Comparison of ENCODE assay signal across 12 cellular contexts in genomic region chr9:98132806-98133631, GRCh38. TPM values are rescaled to one million over a fixed set of nuclear protein-coding genes. Genes with fewer than 3 reads are reported as not detected.
DNase-seq lines count a peak whose midpoint lies in the region; ATAC-seq and TF ChIP-seq lines count a peak whose summit lies in the region.
"Had no signal": no experiment of that assay in that cellular context is flagged by ENCODE, and none has a peak within 500 bp of the region (broad histone marks: within the 10 kb centered on the region; RNA-seq: fewer than 3 reads in every experiment).

No MANE protein-coding gene starts in this region.

- no peaks in the 10 kb centered on the region for H3K9me3 Mint-ChIP-seq in activated T-cell treated with anti-CD3 and anti-CD28 coated beads, Interleukin-2, amount 50 U/mL, for 24 hours
- H3K9me3 Mint-ChIP-seq in activated T-cell treated with anti-CD3 and anti-CD28 coated beads, Interleukin-2, amount 50 U/mL, for 72 hours = no peaks in the 10 kb centered on the region
- no peaks in the 10 kb centered on the region for H3K9me3 Mint-ChIP-seq in stimulated activated memory B cell treated with anti-CD40 and anti-IgM and Interleukin-4, amounts not matched to agents 10 μg/mL and 1 μg/mL and 100 μg/mL, for 72 hours

- no peak overlapping the region for H3K27ac Mint-ChIP-seq in activated T-cell treated with anti-CD3 and anti-CD28 coated beads, Interleukin-2, amount 50 U/mL, for 24 hours
- no peak overlapping the region for H3K27ac Mint-ChIP-seq in activated T-cell treated with anti-CD3 and anti-CD28 coated beads, Interleukin-2, amount 50 U/mL, for 72 hours
- H3K27ac Mint-ChIP-seq in stimulated activated memory B cell treated with anti-CD40 and anti-IgM and Interleukin-4, amounts not matched to agents 10 μg/mL and 1 μg/mL and 100 μg/mL, for 72 hours = peak overlapping the region; percentile 10

- no peak for ATAC-seq in activated T-cell treated with anti-CD3 and anti-CD28 coated beads, Interleukin-2, amount 50 U/mL, for 72 hours (replicated peaks in 1 of 2)
- peak; percentile 61 for ATAC-seq in stimulated activated memory B cell treated with anti-CD40 and anti-IgM and Interleukin-4, amounts not matched to agents 10 μg/mL and 1 μg/mL and 100 μg/mL, for 72 hours
- no peak for ATAC-seq in mucosa of descending colon
- ATAC-seq: sciatic nerve had no signal

- H3K4me3 ChIP-seq in WERI-Rb-1 (ENCODE audit: low read depth, low read length) (no peak overlapping the region), mucosa of descending colon (no peak overlapping the region)
- H3K4me3 ChIP-seq: ascending aorta had no signal

- H3K36me3 ChIP-seq in WERI-Rb-1 = peaks cover 84% of the 10 kb centered on the region
- H3K36me3 ChIP-seq in mucosa of descending colon (ENCODE audit: low read depth) = no peaks in the 10 kb centered on the region
- H3K36me3 ChIP-seq: ascending aorta had no signal

- H3K27me3 Mint-ChIP-seq in activated T-cell treated with anti-CD3 and anti-CD28 coated beads, Interleukin-2, amount 50 U/mL, for 24 hours = no peaks in the 10 kb centered on the region
- no peaks in the 10 kb centered on the region for H3K27me3 Mint-ChIP-seq in activated T-cell treated with anti-CD3 and anti-CD28 coated beads, Interleukin-2, amount 50 U/mL, for 72 hours (ENCODE audit: low read depth)
- no peaks in the 10 kb centered on the region for H3K27me3 Mint-ChIP-seq in stimulated activated memory B cell treated with anti-CD40 and anti-IgM and Interleukin-4, amounts not matched to agents 10 μg/mL and 1 μg/mL and 100 μg/mL, for 72 hours

- H3K27ac ChIP-seq in WERI-Rb-1 = no peak overlapping the region
- H3K27ac ChIP-seq: ascending aorta had no signal

- no peaks in the 10 kb centered on the region for H3K27me3 ChIP-seq in WERI-Rb-1 (ENCODE audit: insufficient read depth, low read depth, severe bottlenecking)
- H3K27me3 ChIP-seq: ascending aorta had no signal

- no peaks in the 10 kb centered on the region for H3K4me1 Mint-ChIP-seq in activated T-cell treated with anti-CD3 and anti-CD28 coated beads, Interleukin-2, amount 50 U/mL, for 24 hours (ENCODE audit: low read depth)
- H3K4me1 Mint-ChIP-seq in activated T-cell treated with anti-CD3 and anti-CD28 coated beads, Interleukin-2, amount 50 U/mL, for 72 hours (ENCODE audit: low read depth) = peaks cover 5% of the 10 kb centered on the region
- H3K4me1 Mint-ChIP-seq in stimulated activated memory B cell treated with anti-CD40 and anti-IgM and Interleukin-4, amounts not matched to agents 10 μg/mL and 1 μg/mL and 100 μg/mL, for 72 hours = peaks cover 33% of the 10 kb centered on the region

- DNase-seq in activated T-cell treated with anti-CD3 and anti-CD28 coated beads, Interleukin-2, amount 50 U/mL, for 24 hours = peak; percentile 11
- DNase-seq in activated T-cell treated with anti-CD3 and anti-CD28 coated beads, Interleukin-2, amount 50 U/mL, for 72 hours = no peak
- peak; percentile 80 for DNase-seq in NCI-H2107 treated with DMSO at 0.1 percent for 48 hours (lab: John Stamatoyannopoulos, UW; ENCODE audit: unreplicated experiment)
- peak; percentile 75 for DNase-seq in WERI-Rb-1
- DNase-seq in NOMO-1 (lab: John Stamatoyannopoulos, UW; ENCODE audit: unreplicated experiment in 2 of 2) = no peak
- DNase-seq in activated CD4-positive, alpha-beta T cell treated with anti-CD3 and anti-CD28 coated beads for 1 hour = no peak
- DNase-seq in mucosa of descending colon = no peak
- DNase-seq: GDM1, NCI-H1694 had no signal

- intact Hi-C loops in mucosa of descending colon (cut with DNase I, micrococcal nuclease) = no loop called here

- H3K4me3 Mint-ChIP-seq in activated T-cell treated with anti-CD3 and anti-CD28 coated beads, Interleukin-2, amount 50 U/mL, for 24 hours = no peak overlapping the region
- no peak overlapping the region for H3K4me3 Mint-ChIP-seq in activated T-cell treated with anti-CD3 and anti-CD28 coated beads, Interleukin-2, amount 50 U/mL, for 72 hours
- no peak overlapping the region for H3K4me3 Mint-ChIP-seq in stimulated activated memory B cell treated with anti-CD40 and anti-IgM and Interleukin-4, amounts not matched to agents 10 μg/mL and 1 μg/mL and 100 μg/mL, for 72 hours

- H3K9me3 ChIP-seq in WERI-Rb-1 (ENCODE audit: severe bottlenecking) (no peaks in the 10 kb centered on the region), mucosa of descending colon (no peaks in the 10 kb centered on the region)
- H3K9me3 ChIP-seq: ascending aorta had no signal

- H3K36me3 Mint-ChIP-seq in activated T-cell treated with anti-CD3 and anti-CD28 coated beads, Interleukin-2, amount 50 U/mL, for 24 hours (ENCODE audit: low read depth) = peaks cover 26% of the 10 kb centered on the region
- H3K36me3 Mint-ChIP-seq in activated T-cell treated with anti-CD3 and anti-CD28 coated beads, Interleukin-2, amount 50 U/mL, for 72 hours (ENCODE audit: insufficient read depth in 2 of 2) = no peaks in the 10 kb centered on the region
- H3K36me3 Mint-ChIP-seq in stimulated activated memory B cell treated with anti-CD40 and anti-IgM and Interleukin-4, amounts not matched to agents 10 μg/mL and 1 μg/mL and 100 μg/mL, for 72 hours = no peaks in the 10 kb centered on the region

- no peaks in the 10 kb centered on the region for H3K4me1 ChIP-seq in mucosa of descending colon (ENCODE audit: low read depth)
- H3K4me1 ChIP-seq: ascending aorta had no signal

- TF ChIP-seq CTCF in WERI-Rb-1 (IDR thresholded peaks at IDR 0.05; ENCODE audit: low read depth, low read length) = peak; percentile 27; the same call in 1 of the 2 replicates
- no peak for TF ChIP-seq CTCF in mucosa of descending colon (IDR thresholded peaks at IDR 0.05)

RNA-seq across cellular contexts. Expression of gene TRIM14, which starts 14.0 kb away (rescaled TPM):
- total RNA-seq in activated T-cell treated with anti-CD3 and anti-CD28 coated beads, Interleukin-2, amount 50 U/mL, for 72 hours = 10 to 100 TPM; 41.6 to 41.7 TPM
- total RNA-seq in mucosa of descending colon = 10 to 100 TPM; 44.9 to 67.2 (median 55.6) TPM

RNA-seq across cellular contexts. Expression of gene CORO2A, which starts 59.4 kb away (rescaled TPM):
- total RNA-seq in activated T-cell treated with anti-CD3 and anti-CD28 coated beads, Interleukin-2, amount 50 U/mL, for 72 hours = 10 to 100 TPM; 11.0 to 13.1 TPM
- 10 to 100 TPM; 25.8 to 56.1 (median 45.0) TPM for total RNA-seq in mucosa of descending colon

Comparison
In these comparisons a context has a peak if more than half of its experiments do, and no peak if none do; other contexts are left out.
1. DNase-seq: peak in activated T-cell treated with anti-CD3 and anti-CD28 coated beads, Interleukin-2, amount 50 U/mL, for 24 hours (single experiment), NCI-H2107 treated with DMSO at 0.1 percent for 48 hours (single experiment) and WERI-Rb-1 (single experiment); none in activated T-cell treated with anti-CD3 and anti-CD28 coated beads, Interleukin-2, amount 50 U/mL, for 72 hours (0 of 2), NOMO-1 (0 of 2), activated CD4-positive, alpha-beta T cell treated with anti-CD3 and anti-CD28 coated beads for 1 hour (single experiment) and mucosa of descending colon (0 of 3).